ENCODE assay signal across 18 cellular contexts in genomic region chr17:73390851-73391250, GRCh38.
DNase-seq lines count a peak whose midpoint lies in the region; ATAC-seq and TF ChIP-seq lines count a peak whose summit lies in the region.
"Had no signal": no experiment of that assay in that cellular context is flagged by ENCODE, and none has a peak within 500 bp of the region (broad histone marks: within the 10 kb centered on the region; RNA-seq: fewer than 3 reads in every experiment).

No MANE protein-coding gene starts in this region.

- no peaks in the 10 kb centered on the region for H4K20me1 ChIP-seq in osteoblast (ENCODE audit: insufficient read depth, low read length)

- H3K27ac ChIP-seq in osteoblast (ENCODE audit: low read depth, low read length): no peak overlapping the region
- H3K27ac ChIP-seq: A549 had no signal

- H3K4me1 Mint-ChIP-seq in chondrocyte (ENCODE audit: low read depth): no peaks in the 10 kb centered on the region
- H3K4me1 Mint-ChIP-seq: CD4-positive, alpha-beta memory T cell had no signal

- no peaks in the 10 kb centered on the region for H3K9me3 Mint-ChIP-seq in chondrocyte (ENCODE audit: low read depth)
- H3K9me3 Mint-ChIP-seq: CD4-positive, alpha-beta memory T cell had no signal

- H3K36me3 Mint-ChIP-seq in chondrocyte (ENCODE audit: low read depth): peaks cover 5% of the 10 kb centered on the region
- H3K36me3 Mint-ChIP-seq: CD4-positive, alpha-beta memory T cell had no signal

- H3K4me3 Mint-ChIP-seq in chondrocyte (ENCODE audit: unreplicated experiment): no peak overlapping the region
- H3K4me3 Mint-ChIP-seq: CD4-positive, alpha-beta memory T cell had no signal

- TF ChIP-seq CTCF in chondrocyte (IDR thresholded peaks at IDR 0.05) (no peak), osteoblast (IDR thresholded peaks at IDR 0.05; ENCODE audit: extremely low read depth, low read depth, low read length) (no peak)

- H3K4me2 ChIP-seq in osteoblast (ENCODE audit: insufficient read depth, low read length): no peak overlapping the region
- H3K4me2 ChIP-seq: A549 had no signal

- no peaks in the 10 kb centered on the region for H3K27me3 Mint-ChIP-seq in chondrocyte (ENCODE audit: low read depth)
- H3K27me3 Mint-ChIP-seq: CD4-positive, alpha-beta memory T cell had no signal

- DNase-seq in H7: peak; percentile 23
- DNase-seq in chondrocyte (ENCODE audit: low spot score): peak; percentile 68
- peak; percentile 48 for DNase-seq in osteoblast (ENCODE audit: insufficient read length, low spot score, missing footprints)
- no peak for DNase-seq in sciatic nerve (ENCODE audit: low spot score)
- no peak for DNase-seq in glomerular visceral epithelial cell (ENCODE audit: extremely low spot score)
- DNase-seq: 8988T; ACHN; C1 segment of cervical spinal cord; Calu3; CD4-positive, alpha-beta memory T cell; COR-L47; DMS53; DMS79 treated with DMSO at 0.1 percent for 48 hours; GF-D8; GOT3; HCEC 1CT had no signal

- H3K27ac Mint-ChIP-seq in chondrocyte (ENCODE audit: unreplicated experiment): no peak overlapping the region
- H3K27ac Mint-ChIP-seq: CD4-positive, alpha-beta memory T cell had no signal

- H3K36me3 ChIP-seq in H7 (replicated peaks; ENCODE audit: control insufficient read depth, insufficient read depth, low read length): no peaks in the 10 kb centered on the region
- no peaks in the 10 kb centered on the region for H3K36me3 ChIP-seq in osteoblast (ENCODE audit: insufficient read depth, low read length)

- intact Hi-C loops in sciatic nerve (cut with DNase I): no loop called here

- H2AFZ ChIP-seq in osteoblast (ENCODE audit: low read length): no peak overlapping the region

- no peaks in the 10 kb centered on the region for H3K27me3 ChIP-seq in H7 (ENCODE audit: control insufficient read depth, insufficient read depth, low read length)
- peaks cover 3% of the 10 kb centered on the region for H3K27me3 ChIP-seq in osteoblast (ENCODE audit: insufficient read depth, low read length)

- no peaks in the 10 kb centered on the region for H3K4me1 ChIP-seq in osteoblast (ENCODE audit: insufficient read depth, low read length)
- H3K4me1 ChIP-seq: A549 had no signal

- no peak for ATAC-seq in sciatic nerve
- no peak for ATAC-seq in HG03439 (IDR thresholded peaks at IDR 0.05; ENCODE audit: unreplicated experiment)
- ATAC-seq: A549 had no signal

- H3K9me3 ChIP-seq in osteoblast (ENCODE audit: low read depth, low read length): no peaks in the 10 kb centered on the region
- H3K9me3 ChIP-seq: A549 had no signal

- no peaks in the 10 kb centered on the region for H3K79me2 ChIP-seq in osteoblast (ENCODE audit: insufficient read depth, low read length)

- H3K4me3 ChIP-seq in H7 (ENCODE audit: insufficient read depth, low read depth, low read length): no peak overlapping the region
- no peak overlapping the region for H3K4me3 ChIP-seq in osteoblast (ENCODE audit: insufficient read depth, low read length)
- H3K4me3 ChIP-seq: A549 had no signal

Comparison
In these comparisons a context has a peak if more than half of its experiments do, and no peak if none do; other contexts are left out.
1. DNase-seq: peak in H7 (single experiment), chondrocyte (single experiment) and osteoblast (single experiment); none in sciatic nerve (single experiment) and glomerular visceral epithelial cell (single experiment).